ENCODE assay signal across 10 cellular contexts in the genomic region with DNA sequence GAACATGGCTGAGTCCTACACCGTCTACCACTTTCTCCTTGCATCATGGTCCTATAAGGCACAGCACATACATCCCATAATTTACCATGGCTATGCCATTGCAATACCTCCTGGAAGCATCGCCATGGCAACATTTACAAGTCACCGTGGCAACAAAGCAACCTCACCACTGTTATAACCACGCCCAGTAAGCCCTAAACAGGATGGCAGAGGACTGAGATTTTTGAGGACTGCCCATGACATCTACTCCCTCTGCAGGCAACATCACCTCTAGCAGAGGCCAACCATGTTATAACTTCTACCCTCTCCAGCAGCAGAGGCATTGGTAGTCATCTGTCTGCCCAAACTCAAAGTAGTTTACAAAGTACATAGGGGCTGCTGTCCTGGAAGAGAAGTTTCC.
A peak's percentile ranks its signal among the peaks of the same experiment; 100 is the strongest.
DNase-seq lines count a peak whose midpoint lies in the region; ATAC-seq and TF ChIP-seq lines count a peak whose summit lies in the region.
"Had no signal": no experiment of that assay in that cellular context is flagged by ENCODE, and none has a peak within 500 bp of the region (broad histone marks: within the 10 kb centered on the region; RNA-seq: fewer than 3 reads in every experiment).

No MANE protein-coding gene starts in this region.

- H3K9me3 Mint-ChIP-seq in central memory CD8-positive, alpha-beta T cell: no peaks in the 10 kb centered on the region

- 0 out of 2 replicates have a peak, but pooled peaks have one; percentile 4 for TF ChIP-seq CTCF in AG10803 (conservative IDR thresholded peaks at IDR 0.05; ENCODE audit: low read length)

- peaks cover 52% of the 10 kb centered on the region for H3K4me1 Mint-ChIP-seq in central memory CD8-positive, alpha-beta T cell

- no peak overlapping the region for H3K4me3 Mint-ChIP-seq in central memory CD8-positive, alpha-beta T cell

- no peak overlapping the region for H3K27ac Mint-ChIP-seq in central memory CD8-positive, alpha-beta T cell (ENCODE audit: low read depth)

- H3K4me3 ChIP-seq in AG10803 (ENCODE audit: low read length): no peak overlapping the region
- H3K4me3 ChIP-seq: lower lobe of right lung had no signal

- H3K36me3 Mint-ChIP-seq in central memory CD8-positive, alpha-beta T cell (ENCODE audit: insufficient read depth): peaks cover 29% of the 10 kb centered on the region

- peak; percentile 20 for DNase-seq in AG10803 (ENCODE audit: low read depth)
- peak; percentile 19 for DNase-seq in COR-L47 (lab: John Stamatoyannopoulos, UW)
- peak; percentile 74 for DNase-seq in NCI-H748 (lab: John Stamatoyannopoulos, UW; ENCODE audit: unreplicated experiment)
- no peak for DNase-seq in central memory CD8-positive, alpha-beta T cell (ENCODE audit: low spot score in 2 of 2)
- DNase-seq in dedifferentiated amniotic fluid mesenchymal stem cell (ENCODE audit: extremely low spot score): no peak
- DNase-seq: IMR-90, lower lobe of right lung had no signal

- ATAC-seq in central memory CD8-positive, alpha-beta T cell (replicated peaks; ENCODE audit: extremely low read depth, poor library complexity, severe bottlenecking): peak; percentile 68
- ATAC-seq in HG02588 (IDR thresholded peaks at IDR 0.05; ENCODE audit: unreplicated experiment): no peak
- no peak for ATAC-seq in GM18909 (IDR thresholded peaks at IDR 0.05; ENCODE audit: poor library complexity, unreplicated experiment)
- no peak for ATAC-seq in HG03342 (IDR thresholded peaks at IDR 0.05; ENCODE audit: unreplicated experiment)
- ATAC-seq: lower lobe of right lung had no signal

- no peaks in the 10 kb centered on the region for H3K27me3 Mint-ChIP-seq in central memory CD8-positive, alpha-beta T cell

Comparison
In these comparisons a context has a peak if more than half of its experiments do, and no peak if none do; other contexts are left out.
1. DNase-seq: peak in AG10803 (single experiment), COR-L47 (single experiment) and NCI-H748 (single experiment); none in central memory CD8-positive, alpha-beta T cell (0 of 2) and dedifferentiated amniotic fluid mesenchymal stem cell (single experiment).